10 cellular contexts compared by ENCODE assay signal in genomic region chr17:55530064-55530463, GRCh38. TPM values are rescaled to one million over a fixed set of nuclear protein-coding genes. Genes with fewer than 3 reads are reported as not detected.
"Had no signal": no experiment of that assay in that cellular context is flagged by ENCODE, and none has a peak within 500 bp of the region (broad histone marks: within the 10 kb centered on the region; RNA-seq: fewer than 3 reads in every experiment).

No MANE protein-coding gene starts in this region.

- H3K27ac Mint-ChIP-seq: H9 had no signal

- FAIRE-seq: H54, K562 had no signal

- H3K27ac ChIP-seq: GM23248, HL-60 had no signal

- ATAC-seq: K562 had no signal

- H3K9ac ChIP-seq: GM23248 had no signal

- H3K9me3 Mint-ChIP-seq: H9 had no signal

- DNase-seq: GM23248, GOT3, H9, HCEC 1CT, IMR-90, KG1 had no signal

- H3K4me3 ChIP-seq: GM23248, K562 had no signal

- H2AFZ ChIP-seq: GM23248 had no signal

- H3K4me3 Mint-ChIP-seq: H9 had no signal

RNA-seq across cellular contexts. Expression of gene SMIM36, which starts 18.8 kb away (rescaled TPM):
- total RNA-seq: GM23248, H9, HT1080, IMR-90, K562 had no signal
- polyA plus RNA-seq: GM23248, IMR-90, K562 had no signal
